In the genomic region with DNA sequence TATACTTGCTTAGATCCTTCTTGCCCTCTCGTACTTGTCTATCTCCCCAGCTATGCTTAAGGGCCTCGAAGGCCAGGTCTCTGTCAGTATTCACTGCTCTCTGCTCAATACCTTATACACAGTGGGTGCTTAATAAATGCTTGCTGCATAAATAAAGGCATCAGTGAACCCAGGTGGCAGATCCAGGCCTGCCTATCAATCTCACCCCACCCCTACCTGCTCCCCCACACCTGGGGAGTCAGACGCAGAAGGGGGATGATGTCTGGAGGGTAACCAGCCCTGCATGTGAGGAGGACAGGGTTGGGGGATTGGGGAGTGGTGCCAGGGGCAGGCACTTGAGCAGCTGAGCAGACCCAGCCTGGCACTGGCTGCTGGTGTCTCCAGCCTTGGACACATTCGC, we compare ENCODE assay signal across 21 cellular contexts.
DNase-seq lines count a peak whose midpoint lies in the region; FAIRE-seq and TF ChIP-seq lines count a peak whose summit lies in the region.
"Had no signal": no experiment of that assay in that cellular context is flagged by ENCODE, and none has a peak within 500 bp of the region (broad histone marks: within the 10 kb centered on the region; RNA-seq: fewer than 3 reads in every experiment).

No MANE protein-coding gene starts in this region.

- TF ChIP-seq CTCF in OCI-LY7 (conservative IDR thresholded peaks at IDR 0.05; ENCODE audit: low read length): no peak
- no peak for TF ChIP-seq CTCF in esophagus muscularis mucosa (IDR thresholded peaks at IDR 0.05)
- no peak for TF ChIP-seq CTCF in MCF 10A (IDR thresholded peaks at IDR 0.05; ENCODE audit: unreplicated experiment)

- H3K4me1 ChIP-seq in OCI-LY7 (ENCODE audit: insufficient read depth, low read length, poor library complexity, severe bottlenecking): peaks cover 48% of the 10 kb centered on the region
- no peaks in the 10 kb centered on the region for H3K4me1 ChIP-seq in esophagus muscularis mucosa
- H3K4me1 ChIP-seq: BE2C had no signal

- POLR2A ChIA-PET in OCI-LY7 (lab: Charles Lee): interaction anchor here (0.7 kb wide), 1 partner anchor 180 kb away, joined by 4 read pairs; no protein-coding TSS in a partner anchor
- POLR2A ChIA-PET in MCF 10A (lab: Yijun Ruan, JAX): no interaction called here

- H3K4me3 Mint-ChIP-seq in MCF 10A (ENCODE audit: unreplicated experiment): no peak overlapping the region
- H3K4me3 Mint-ChIP-seq: CD4-positive, CD25-positive, alpha-beta regulatory T cell; CD8-positive, alpha-beta memory T cell had no signal

- H3K4me1 Mint-ChIP-seq in MCF 10A (ENCODE audit: insufficient read depth, unreplicated experiment): no peaks in the 10 kb centered on the region
- H3K4me1 Mint-ChIP-seq: CD4-positive, CD25-positive, alpha-beta regulatory T cell; CD8-positive, alpha-beta memory T cell had no signal

- BruUV-seq in OCI-LY7 (replicated peaks; lab: Mats Ljungman, UMichigan): no TSS peak
- BruUV-seq in MCF 10A (replicated peaks; lab: Mats Ljungman, UMichigan): no TSS peak

- no peak for TF ChIP-seq EP300 in esophagus muscularis mucosa (IDR thresholded peaks at IDR 0.05)

- no peak overlapping the region for H3K27ac Mint-ChIP-seq in MCF 10A (ENCODE audit: low read depth, unreplicated experiment)
- H3K27ac Mint-ChIP-seq: CD4-positive, CD25-positive, alpha-beta regulatory T cell; CD8-positive, alpha-beta memory T cell had no signal

- 94% methylated on average over 4 of the region's 4 CpGs for WGBS in esophagus muscularis mucosa

- peaks cover 0 to 5% (median 0%) of the 10 kb centered on the region in 4 donors for H3K27me3 ChIP-seq in esophagus muscularis mucosa

- peak overlapping the region; percentile 46 for H3K27ac ChIP-seq in OCI-LY7 (ENCODE audit: low read depth, low read length, poor library complexity, severe bottlenecking)
- no peak overlapping the region for H3K27ac ChIP-seq in esophagus muscularis mucosa (replicated peaks in 1 of 4)
- H3K27ac ChIP-seq: GM23248 had no signal

- H2AFZ ChIP-seq in OCI-LY7 (ENCODE audit: low read length): no peak overlapping the region; the same call in 1 of the 2 replicates
- H2AFZ ChIP-seq: GM23248 had no signal

- CTCF ChIA-PET in OCI-LY7 (lab: Charles Lee; ENCODE audit: unreplicated experiment) (no interaction called here), MCF 10A (lab: Yijun Ruan, JAX) (no interaction called here)

- H3K36me3 ChIP-seq in OCI-LY7 (ENCODE audit: insufficient read depth, low read length) (no peaks in the 10 kb centered on the region; the same call in 1 of the 2 replicates), esophagus muscularis mucosa (no peaks in the 10 kb centered on the region)
- H3K36me3 ChIP-seq: BE2C had no signal

- H3K79me2 ChIP-seq in OCI-LY7 (ENCODE audit: insufficient read depth, low read depth, low read length): no peaks in the 10 kb centered on the region

- H3K9me2 ChIP-seq in OCI-LY7 (ENCODE audit: insufficient read depth, low read length): no peaks in the 10 kb centered on the region

- no peak for TF ChIP-seq POLR2A in esophagus muscularis mucosa (IDR thresholded peaks at IDR 0.05; ENCODE audit: low read depth)

- H3K4me2 ChIP-seq in OCI-LY7 (ENCODE audit: low read length): peak overlapping the region; percentile 69

- H3K27me3 Mint-ChIP-seq in MCF 10A (ENCODE audit: insufficient read depth, unreplicated experiment): peaks cover 45% of the 10 kb centered on the region

- H3K4me3 ChIP-seq in OCI-LY7 (ENCODE audit: low read depth, low read length, poor library complexity, severe bottlenecking): peak overlapping the region; percentile 45
- no peak overlapping the region for H3K4me3 ChIP-seq in esophagus muscularis mucosa
- H3K4me3 ChIP-seq: GM23248 had no signal

- no peak for DNase-seq in OCI-LY7 (ENCODE audit: low spot score)
- DNase-seq in esophagus muscularis mucosa (ENCODE audit: extremely low spot score): peak; percentile 55
- DNase-seq in mesenteric fat pad (ENCODE audit: low spot score): peak; percentile 64
- DNase-seq in urothelium cell line (ENCODE audit: low spot score): no peak
- DNase-seq in MCF 10A (ENCODE audit: unreplicated experiment): no peak
- no peak for DNase-seq in kidney tubule cell (ENCODE audit: low spot score)
- no peak for DNase-seq in NCI-H2227 treated with DMSO at 0.1 percent for 48 hours (lab: John Stamatoyannopoulos, UW)
- DNase-seq: BE2C; C1 segment of cervical spinal cord; CD4-positive, CD25-positive, alpha-beta regulatory T cell; CD8-positive, alpha-beta memory T cell; COR-L47; DMS153; DMS79; GM23248; HCEC 1CT; IMR-90 had no signal

- peak; percentile 97 for FAIRE-seq in urothelium cell line (lab: Jason Lieb, UNC)
- FAIRE-seq: GM12892, GM18507, H54, HTR-8/SVneo had no signal

- intact Hi-C loops in OCI-LY7 (cut with micrococcal nuclease; ENCODE audit: unreplicated experiment): loop anchor here (10.0 kb wide), 1 partner anchor 696 kb away; no protein-coding TSS in a partner anchor
- intact Hi-C loops in esophagus muscularis mucosa (cut with DNase I): no loop called here
- intact Hi-C loops in MCF 10A (cut with micrococcal nuclease): no loop called here

- H4K20me1 ChIP-seq in OCI-LY7 (ENCODE audit: insufficient read depth, low read length): no peaks in the 10 kb centered on the region

- peaks cover 8% of the 10 kb centered on the region for H3K9me3 Mint-ChIP-seq in MCF 10A (ENCODE audit: unreplicated experiment)

- no peaks in the 10 kb centered on the region for H3K36me3 Mint-ChIP-seq in MCF 10A (ENCODE audit: insufficient read depth, unreplicated experiment)
- H3K36me3 Mint-ChIP-seq: CD4-positive, CD25-positive, alpha-beta regulatory T cell; CD8-positive, alpha-beta memory T cell had no signal

- H3K9me3 ChIP-seq in OCI-LY7 (ENCODE audit: low read length) (peaks cover 6% of the 10 kb centered on the region; the same call in 1 of the 2 replicates), esophagus muscularis mucosa (no peaks in the 10 kb centered on the region)
- H3K9me3 ChIP-seq: BE2C had no signal

Comparison
In these comparisons a context has a peak if more than half of its experiments do, and no peak if none do; other contexts are left out.
1. DNase-seq: peak in esophagus muscularis mucosa (single experiment) and mesenteric fat pad (single experiment); none in OCI-LY7 (single experiment), urothelium cell line (single experiment), MCF 10A (single experiment), kidney tubule cell (single experiment) and NCI-H2227 treated with DMSO at 0.1 percent for 48 hours (single experiment).